In genomic region chr1:45206808-45207624, GRCh38 we compare ENCODE assay signal across 8 cellular contexts. TPM values are rescaled to one million over a fixed set of nuclear protein-coding genes. Genes with fewer than 3 reads are reported as not detected.
DNase-seq lines count a peak whose midpoint lies in the region; ATAC-seq and TF ChIP-seq lines count a peak whose summit lies in the region.

No MANE protein-coding gene starts in this region.

- H3K27me3 Mint-ChIP-seq in stimulated activated naive CD8-positive, alpha-beta T cell treated with anti-CD3 and anti-CD28 coated beads, Interleukin-15, Interleukin-2, amounts not matched to agents 100 ng/mL and 50 ng/mL, for 24 hours: peaks cover 23% of the 10 kb centered on the region
- H3K27me3 Mint-ChIP-seq in MCF 10A (ENCODE audit: insufficient read depth, unreplicated experiment): peaks cover 65% of the 10 kb centered on the region

- ATAC-seq in stimulated activated naive CD8-positive, alpha-beta T cell treated with anti-CD3 and anti-CD28 coated beads, Interleukin-15, Interleukin-2, amounts not matched to agents 100 U/mL and 50 U/mL, for 24 hours: no peak
- no peak for ATAC-seq in mucosa of descending colon

- intact Hi-C loops in MCF 10A (cut with micrococcal nuclease): no loop called here
- intact Hi-C loops in mucosa of descending colon (cut with DNase I, micrococcal nuclease): no loop called here

- DNase-seq in stimulated activated naive CD8-positive, alpha-beta T cell treated with anti-CD3 and anti-CD28 coated beads, Interleukin-15, Interleukin-2, amounts not matched to agents 100 U/mL and 50 U/mL, for 24 hours: no peak
- no peak for DNase-seq in MCF 10A (ENCODE audit: unreplicated experiment)
- DNase-seq in mucosa of descending colon: peak in 1 of 3 donors; percentile 41
- no peak for DNase-seq in NCI-H1694 treated with DMSO at 0.1 percent for 48 hours (lab: John Stamatoyannopoulos, UW)
- DNase-seq in activated CD4-positive, CD25-positive, alpha-beta regulatory T cell (lab: John Stamatoyannopoulos, UW): no peak
- DNase-seq in RPMI8226: no peak
- DNase-seq in HT-29 (ENCODE audit: low spot score): no peak

- no peaks in the 10 kb centered on the region for H3K9me3 ChIP-seq in mucosa of descending colon

- POLR2A ChIA-PET in MCF 10A (lab: Yijun Ruan, JAX): interaction anchor here (0.9 to 1.5 kb wide), 4 partner anchors 9 to 195 kb away, joined by 3 to 5 read pairs (median 4); partner anchors contain the start of genes HECTD3 and UROD

- no peaks in the 10 kb centered on the region for H3K9me3 Mint-ChIP-seq in stimulated activated naive CD8-positive, alpha-beta T cell treated with anti-CD3 and anti-CD28 coated beads, Interleukin-15, Interleukin-2, amounts not matched to agents 100 ng/mL and 50 ng/mL, for 24 hours
- no peaks in the 10 kb centered on the region for H3K9me3 Mint-ChIP-seq in MCF 10A (ENCODE audit: unreplicated experiment)

- peak overlapping the region; percentile 88 for H3K4me3 Mint-ChIP-seq in stimulated activated naive CD8-positive, alpha-beta T cell treated with anti-CD3 and anti-CD28 coated beads, Interleukin-15, Interleukin-2, amounts not matched to agents 100 ng/mL and 50 ng/mL, for 24 hours
- peak overlapping the region; percentile 64 for H3K4me3 Mint-ChIP-seq in MCF 10A (ENCODE audit: unreplicated experiment)

- no TSS peak for BruUV-seq in MCF 10A (replicated peaks; lab: Mats Ljungman, UMichigan)

- H3K4me1 Mint-ChIP-seq in stimulated activated naive CD8-positive, alpha-beta T cell treated with anti-CD3 and anti-CD28 coated beads, Interleukin-15, Interleukin-2, amounts not matched to agents 100 ng/mL and 50 ng/mL, for 24 hours (ENCODE audit: low read depth): peaks cover 37% of the 10 kb centered on the region
- H3K4me1 Mint-ChIP-seq in MCF 10A (ENCODE audit: insufficient read depth, unreplicated experiment): peaks cover 10% of the 10 kb centered on the region

- TF ChIP-seq CTCF in MCF 10A (IDR thresholded peaks at IDR 0.05; ENCODE audit: unreplicated experiment) (no peak), mucosa of descending colon (IDR thresholded peaks at IDR 0.05) (no peak)

- CTCF ChIA-PET in MCF 10A (lab: Yijun Ruan, JAX): no interaction called here

- H3K4me3 ChIP-seq in mucosa of descending colon: peak overlapping the region; percentile 73

- peak overlapping the region; percentile 71 for H3K27ac Mint-ChIP-seq in stimulated activated naive CD8-positive, alpha-beta T cell treated with anti-CD3 and anti-CD28 coated beads, Interleukin-15, Interleukin-2, amounts not matched to agents 100 ng/mL and 50 ng/mL, for 24 hours
- H3K27ac Mint-ChIP-seq in MCF 10A (ENCODE audit: low read depth, unreplicated experiment): no peak overlapping the region

- no peaks in the 10 kb centered on the region for H3K36me3 ChIP-seq in mucosa of descending colon (ENCODE audit: low read depth)

- peaks cover 16% of the 10 kb centered on the region for H3K4me1 ChIP-seq in mucosa of descending colon (ENCODE audit: low read depth)

- no peaks in the 10 kb centered on the region for H3K36me3 Mint-ChIP-seq in stimulated activated naive CD8-positive, alpha-beta T cell treated with anti-CD3 and anti-CD28 coated beads, Interleukin-15, Interleukin-2, amounts not matched to agents 100 ng/mL and 50 ng/mL, for 24 hours (ENCODE audit: low read depth)
- H3K36me3 Mint-ChIP-seq in MCF 10A (ENCODE audit: insufficient read depth, unreplicated experiment): no peaks in the 10 kb centered on the region

RNA-seq across cellular contexts. Expression of gene ZSWIM5, which starts 0.6 kb away (rescaled TPM):
- 0.14 and 0.32 TPM in 2 replicates for total RNA-seq in MCF 10A (2022)
- total RNA-seq in mucosa of descending colon: 10 to 100 TPM in 2 of 3 donors, 1 to 10 TPM in 1; 6.9 to 16.5 (median 10.1) TPM
- 0.71 and 0.91 TPM in 2 replicates for total RNA-seq in HT-29 (2014; rRNA removed; shearing (Covaris generic))
